1 cellular context compared by ENCODE assay signal in the genomic region with DNA sequence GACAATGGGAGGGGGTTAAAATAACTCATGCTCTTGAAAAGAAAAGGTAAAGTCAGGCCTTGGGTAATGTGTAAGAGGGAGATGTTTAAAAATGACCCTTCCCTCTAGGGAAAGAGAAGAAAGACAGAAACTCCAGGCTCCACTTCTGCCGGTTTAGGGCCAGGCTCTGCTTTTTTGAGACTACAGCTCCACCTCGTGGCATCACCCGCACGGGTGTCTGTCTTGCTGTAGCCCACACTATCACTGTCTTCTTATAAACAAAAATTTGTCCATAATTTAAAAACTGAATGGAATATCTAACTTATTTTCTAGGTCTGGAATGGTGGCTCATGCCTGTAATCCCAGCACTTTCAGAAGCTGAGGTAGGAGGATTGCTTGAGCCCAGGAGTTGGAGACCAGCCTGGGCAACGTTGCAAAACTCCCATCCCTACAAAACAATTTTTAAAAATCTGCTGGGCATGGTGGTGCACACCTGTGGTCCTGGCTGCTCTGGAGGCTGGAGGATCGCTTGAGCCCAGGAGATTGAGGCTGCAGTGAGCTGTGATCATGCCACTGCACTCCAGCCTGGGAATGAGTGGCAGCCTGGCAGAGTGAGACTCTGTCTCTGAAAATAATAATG.
TF ChIP-seq lines count a peak whose summit lies in the region.

No MANE protein-coding gene starts in this region.

TF ChIP-seq in HCT116, 20 proteins besides CTCF, POLR2A, EP300 and RAD21 (continued from another document):
- TF ChIP-seq, protein P1, sequence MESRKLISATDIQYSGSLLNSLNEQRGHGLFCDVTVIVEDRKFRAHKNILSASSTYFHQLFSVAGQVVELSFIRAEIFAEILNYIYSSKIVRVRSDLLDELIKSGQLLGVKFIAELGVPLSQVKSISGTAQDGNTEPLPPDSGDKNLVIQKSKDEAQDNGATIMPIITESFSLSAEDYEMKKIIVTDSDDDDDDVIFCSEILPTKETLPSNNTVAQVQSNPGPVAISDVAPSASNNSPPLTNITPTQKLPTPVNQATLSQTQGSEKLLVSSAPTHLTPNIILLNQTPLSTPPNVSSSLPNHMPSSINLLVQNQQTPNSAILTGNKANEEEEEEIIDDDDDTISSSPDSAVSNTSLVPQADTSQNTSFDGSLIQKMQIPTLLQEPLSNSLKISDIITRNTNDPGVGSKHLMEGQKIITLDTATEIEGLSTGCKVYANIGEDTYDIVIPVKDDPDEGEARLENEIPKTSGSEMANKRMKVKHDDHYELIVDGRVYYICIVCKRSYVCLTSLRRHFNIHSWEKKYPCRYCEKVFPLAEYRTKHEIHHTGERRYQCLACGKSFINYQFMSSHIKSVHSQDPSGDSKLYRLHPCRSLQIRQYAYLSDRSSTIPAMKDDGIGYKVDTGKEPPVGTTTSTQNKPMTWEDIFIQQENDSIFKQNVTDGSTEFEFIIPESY (IDR thresholded peaks at IDR 0.05; ENCODE audit: extremely low read depth, insufficient replicate concordance, low read length) = no peak
- TF ChIP-seq, protein P2, sequence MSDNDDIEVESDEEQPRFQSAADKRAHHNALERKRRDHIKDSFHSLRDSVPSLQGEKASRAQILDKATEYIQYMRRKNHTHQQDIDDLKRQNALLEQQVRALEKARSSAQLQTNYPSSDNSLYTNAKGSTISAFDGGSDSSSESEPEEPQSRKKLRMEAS (IDR thresholded peaks at IDR 0.05) = no peak
- TF ChIP-seq, protein P3, sequence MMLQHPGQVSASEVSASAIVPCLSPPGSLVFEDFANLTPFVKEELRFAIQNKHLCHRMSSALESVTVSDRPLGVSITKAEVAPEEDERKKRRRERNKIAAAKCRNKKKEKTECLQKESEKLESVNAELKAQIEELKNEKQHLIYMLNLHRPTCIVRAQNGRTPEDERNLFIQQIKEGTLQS (IDR thresholded peaks at IDR 0.05) = no peak
- TF ChIP-seq CEBPB (IDR thresholded peaks at IDR 0.05; ENCODE audit: low read depth) (no peak), EZH2phosphoT487 (IDR thresholded peaks at IDR 0.05; ENCODE audit: borderline replicate concordance) (no peak)
